Comparison of ENCODE assay signal across 17 cellular contexts in the genomic region with DNA sequence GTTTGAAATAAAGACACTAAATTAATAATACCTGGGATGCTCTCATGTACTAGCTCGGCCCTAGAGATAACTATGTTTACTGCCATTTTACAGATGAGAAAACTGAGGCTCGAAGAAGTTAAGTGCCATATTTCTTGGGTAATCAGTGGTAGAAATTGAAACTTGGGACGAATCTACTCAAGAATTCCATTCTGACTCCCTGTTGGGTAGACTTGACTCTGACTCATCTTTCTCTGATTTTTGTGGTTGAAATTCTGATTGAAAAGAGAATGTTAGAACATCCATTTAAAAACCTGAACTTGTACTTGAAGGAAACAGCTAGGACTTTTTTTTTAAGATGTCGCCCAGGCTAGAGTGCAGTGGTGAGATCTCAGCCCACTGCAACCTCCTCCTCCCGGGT. TPM values are rescaled to one million over a fixed set of nuclear protein-coding genes. Genes with fewer than 3 reads are reported as not detected.
DNase-seq lines count a peak whose midpoint lies in the region; ATAC-seq, FAIRE-seq and TF ChIP-seq lines count a peak whose summit lies in the region.
"Had no signal": no experiment of that assay in that cellular context is flagged by ENCODE, and none has a peak within 500 bp of the region (broad histone marks: within the 10 kb centered on the region; RNA-seq: fewer than 3 reads in every experiment).

No MANE protein-coding gene starts in this region.

- in situ Hi-C loops in astrocyte of the cerebellum (cut with HindIII; ENCODE audit: low sequenced_read_pairs) = no loop called here

- TF ChIP-seq POLR2A in H54 (IDR thresholded peaks at IDR 0.05; ENCODE audit: low read depth, low read length) (no peak), prostate gland (IDR thresholded peaks at IDR 0.05) (no peak)

- no peaks in the 10 kb centered on the region for H3K9me3 ChIP-seq in prostate gland
- H3K9me3 ChIP-seq: Caco-2, lower lobe of right lung, thoracic aorta had no signal

- H3K36me3 ChIP-seq in prostate gland = no peaks in the 10 kb centered on the region
- H3K36me3 ChIP-seq: lower lobe of right lung, thoracic aorta had no signal

- intact Hi-C loops in prostate gland (cut with DNase I) = no loop called here

- H3K4me1 ChIP-seq in prostate gland (replicated peaks) = no peaks in the 10 kb centered on the region
- H3K4me1 ChIP-seq: lower lobe of right lung had no signal

- WGBS in prostate gland = 92% methylated on average over 5 of the region's 5 CpGs

- no peak overlapping the region for H3K4me3 ChIP-seq in astrocyte of the cerebellum (ENCODE audit: low read depth, low read length)
- H3K4me3 ChIP-seq in prostate gland = no peak overlapping the region
- H3K4me3 ChIP-seq: lower lobe of right lung, smooth muscle cell, thoracic aorta had no signal

- DNase-seq in activated CD4-positive, CD25-positive, alpha-beta regulatory T cell treated with anti-CD3 and anti-CD28 coated beads, Interleukin-2, amount 50 U/mL, for 72 hours = no peak
- peak; percentile 13 for DNase-seq in H54 (ENCODE audit: insufficient read length, low spot score)
- DNase-seq in astrocyte of the cerebellum (ENCODE audit: low read depth) = peak; percentile 76
- DNase-seq in non-pigmented ciliary epithelial cell (ENCODE audit: low read depth) = peak; percentile 53
- no peak for DNase-seq in germinal center (ENCODE audit: low spot score)
- DNase-seq in prostate gland (ENCODE audit: low spot score) = no peak
- no peak for DNase-seq in NCI-H345 (lab: John Stamatoyannopoulos, UW)
- DNase-seq: activated CD4-positive, alpha-beta T cell treated with anti-CD3 and anti-CD28 coated beads, Interleukin-2, amount 50 U/mL, for 1 hour; Caco-2; lower lobe of right lung; NCI-H1436; NCI-H524 had no signal

- TF ChIP-seq CTCF in astrocyte of the cerebellum (IDR thresholded peaks at IDR 0.05; ENCODE audit: low read depth, low read length, missing control alignments) (no peak), prostate gland (IDR thresholded peaks at IDR 0.05) (no peak)

- no peak overlapping the region for H3K27ac ChIP-seq in prostate gland
- H3K27ac ChIP-seq: lower lobe of right lung, thoracic aorta had no signal

- peak; percentile 22 to 67 for ATAC-seq in activated CD4-positive, CD25-positive, alpha-beta regulatory T cell treated with anti-CD3 and anti-CD28 coated beads, Interleukin-2, amount 50 U/mL, for 24 hours
- ATAC-seq: lower lobe of right lung had no signal

- H3K27me3 ChIP-seq in prostate gland (replicated peaks; ENCODE audit: insufficient read depth) = no peaks in the 10 kb centered on the region

- FAIRE-seq in H54 (lab: Jason Lieb, UNC) = no peak
- FAIRE-seq: A204.1 had no signal

RNA-seq across cellular contexts. Expression of a gene that starts 50.1 kb away (rescaled TPM):
- total RNA-seq in prostate gland = 10 to 100 TPM; 12.6 to 14.3 TPM
- total RNA-seq: T-helper 2 cell treated with Interferon-gamma antibody and Interleukin-4, amounts not matched to agents 100 ng/mL and 5 ng/mL, for 36 hours had no signal

Comparison
In these comparisons a context has a peak if more than half of its experiments do, and no peak if none do; other contexts are left out.
1. DNase-seq: peak in H54 (single experiment), astrocyte of the cerebellum (single experiment) and non-pigmented ciliary epithelial cell (single experiment); none in activated CD4-positive, CD25-positive, alpha-beta regulatory T cell treated with anti-CD3 and anti-CD28 coated beads, Interleukin-2, amount 50 U/mL, for 72 hours (single experiment), germinal center (single experiment), prostate gland (single experiment) and NCI-H345 (single experiment).